1 cellular context compared by ENCODE assay signal in genomic region chr11:86937193-86937806, GRCh38.
TF ChIP-seq lines count a peak whose summit lies in the region.

No MANE protein-coding gene starts in this region.

TF ChIP-seq in K562, 482 proteins besides CTCF, POLR2A, EP300 and RAD21 (continued from another document and continues in another):
- TF ChIP-seq ZNF592 (IDR thresholded peaks at IDR 0.05) (peak; percentile 100), GABPA (tag; conservative IDR thresholded peaks at IDR 0.05; ENCODE audit: low read depth) (0 out of 2 replicates have a peak, but pooled peaks have one; percentile 36), HOXB6 (CRISPR knock-in tag; IDR thresholded peaks at IDR 0.05; ENCODE audit: borderline replicate concordance) (peak; percentile 82; the same call in 1 of the 2 replicates), PATZ1 (CRISPR knock-in tag; IDR thresholded peaks at IDR 0.05; ENCODE audit: borderline replicate concordance) (peak; percentile 96), MBD1 (CRISPR knock-in tag; IDR thresholded peaks at IDR 0.05) (peak; percentile 88), PTRF (tag; IDR thresholded peaks at IDR 0.05) (peak; percentile 99), ZNF354B (CRISPR knock-in tag; IDR thresholded peaks at IDR 0.05) (peak; percentile 95), PPARD (CRISPR knock-in tag; IDR thresholded peaks at IDR 0.05) (peak; percentile 88), SMAD4 (CRISPR knock-in tag; conservative IDR thresholded peaks at IDR 0.05) (peak; percentile 100), STAT5B (CRISPR knock-in tag; IDR thresholded peaks at IDR 0.05) (peak; percentile 94), VEZF1 (CRISPR knock-in tag; IDR thresholded peaks at IDR 0.05) (peak; percentile 66), HEY1 (CRISPR knock-in tag; IDR thresholded peaks at IDR 0.05; ENCODE audit: borderline replicate concordance) (peak; percentile 98), ZNF518B (CRISPR knock-in tag; IDR thresholded peaks at IDR 0.05) (peak; percentile 85), ZNF717 (CRISPR knock-in tag; IDR thresholded peaks at IDR 0.05) (peak; percentile 93), MEF2D (tag; conservative IDR thresholded peaks at IDR 0.05; ENCODE audit: low read depth) (peak; percentile 97), ZNF695 (CRISPR knock-in tag; IDR thresholded peaks at IDR 0.05) (peak; percentile 93), NR2F6 (CRISPR knock-in tag; IDR thresholded peaks at IDR 0.05) (peak; percentile 96), ZNF239 (CRISPR knock-in tag; IDR thresholded peaks at IDR 0.05) (peak; percentile 95), DLX4 (CRISPR knock-in tag; IDR thresholded peaks at IDR 0.05) (peak; percentile 84), ZFPM2 (CRISPR knock-in tag; IDR thresholded peaks at IDR 0.05) (peak; percentile 94), CREB5 (CRISPR knock-in tag; IDR thresholded peaks at IDR 0.05) (peak; percentile 95), ZNF395 (CRISPR knock-in tag; IDR thresholded peaks at IDR 0.05) (peak; percentile 100), ZNF584 (CRISPR knock-in tag; IDR thresholded peaks at IDR 0.05; ENCODE audit: low read depth) (peak; percentile 98), NFE2L1 (tag; IDR thresholded peaks at IDR 0.05; ENCODE audit: borderline replicate concordance, low read depth) (peak; percentile 81), ZNF561 (CRISPR knock-in tag; conservative IDR thresholded peaks at IDR 0.05) (peak; percentile 90), ELF4 (CRISPR knock-in tag; IDR thresholded peaks at IDR 0.05) (peak; percentile 99), MECOM (CRISPR knock-in tag; IDR thresholded peaks at IDR 0.05) (peak; percentile 99), HDAC8 (tag; IDR thresholded peaks at IDR 0.05) (peak; percentile 98), ZNF3 (CRISPR knock-in tag; IDR thresholded peaks at IDR 0.05) (peak; percentile 86), ZNF134 (CRISPR knock-in tag; conservative IDR thresholded peaks at IDR 0.05) (peak; percentile 90), ZNF197 (CRISPR knock-in tag; IDR thresholded peaks at IDR 0.05; ENCODE audit: low read depth) (peak; percentile 99), CGGBP1 (CRISPR knock-in tag; IDR thresholded peaks at IDR 0.05) (peak; percentile 87; the same call in 1 of the 2 replicates), ZNF644 (tag; IDR thresholded peaks at IDR 0.05; ENCODE audit: low read depth) (peak; percentile 97), MXD1 (CRISPR knock-in tag; IDR thresholded peaks at IDR 0.05; ENCODE audit: borderline replicate concordance, poor library complexity, severe bottlenecking) (peak; percentile 70), BCL6 (CRISPR knock-in tag; IDR thresholded peaks at IDR 0.05) (peak; percentile 97), ZNF408 (CRISPR knock-in tag; IDR thresholded peaks at IDR 0.05; ENCODE audit: low read depth) (0 out of 2 replicates have a peak, but pooled peaks have one; percentile 75), IRF9 (tag; IDR thresholded peaks at IDR 0.05) (peak; percentile 97), RFX7 (CRISPR knock-in tag; IDR thresholded peaks at IDR 0.05) (peak; percentile 96), SNAPC5 (CRISPR knock-in tag; IDR thresholded peaks at IDR 0.05) (peak; percentile 76), KDM2B (CRISPR knock-in tag; IDR thresholded peaks at IDR 0.05) (peak; percentile 72; the same call in 1 of the 2 replicates), MAFG (tag; conservative IDR thresholded peaks at IDR 0.05) (peak; percentile 49; the same call in 1 of the 2 replicates), ATF4 (CRISPR knock-in tag; IDR thresholded peaks at IDR 0.05) (peak; percentile 95), ESRRB (CRISPR knock-in tag; IDR thresholded peaks at IDR 0.05; ENCODE audit: borderline replicate concordance) (peak; percentile 93), ZNF444 (CRISPR knock-in tag; IDR thresholded peaks at IDR 0.05) (peak; percentile 97)
